Comparison of ENCODE assay signal across 8 cellular contexts in the genomic region with DNA sequence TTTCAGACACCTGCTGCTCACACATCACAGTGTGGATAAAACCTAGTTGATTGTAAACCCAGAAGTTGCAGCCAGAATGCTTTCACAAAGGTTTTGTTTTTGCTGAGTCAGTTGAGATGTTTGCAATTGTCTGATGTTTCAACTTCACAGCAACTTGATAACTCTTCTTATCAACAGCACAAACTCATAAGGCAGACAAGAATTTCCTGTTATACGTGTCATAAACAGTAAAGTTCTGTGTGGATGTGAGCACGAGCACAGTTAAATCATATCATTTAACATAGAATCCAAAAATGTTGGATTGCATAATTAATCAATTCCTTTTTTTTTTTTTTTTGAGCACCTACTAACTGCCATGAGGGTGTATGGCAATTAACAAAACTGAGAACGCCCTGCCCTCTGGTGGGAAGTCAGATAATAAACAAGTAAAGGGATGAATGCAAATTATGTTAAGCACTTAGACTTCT.
DNase-seq lines count a peak whose midpoint lies in the region; ATAC-seq, FAIRE-seq and TF ChIP-seq lines count a peak whose summit lies in the region.

No MANE protein-coding gene starts in this region.

- no peaks in the 10 kb centered on the region for H3K9me2 ChIP-seq in OCI-LY1 (ENCODE audit: low read depth, low read length)

- H3K9me3 Mint-ChIP-seq in activated CD8-positive, alpha-beta T cell treated with anti-CD3 and anti-CD28 coated beads for 36 hours = no peaks in the 10 kb centered on the region
- peaks cover 2% of the 10 kb centered on the region for H3K9me3 Mint-ChIP-seq in activated CD8-positive, alpha-beta T cell treated with anti-CD3 and anti-CD28 coated beads, Interleukin-2, amount 10 ng/mL, durations not matched to agents 7 days and 5 days (ENCODE audit: insufficient read depth)

- H3K4me2 ChIP-seq in OCI-LY1 (ENCODE audit: low read length) (no peak overlapping the region), endothelial cell of umbilical vein (ENCODE audit: insufficient read depth, low read length) (peak overlapping the region; percentile 35)

- in situ Hi-C loops in G401 (cut with HindIII; ENCODE audit: low sequenced_read_pairs) = no loop called here

- H2AFZ ChIP-seq in OCI-LY1 (ENCODE audit: low read length) (no peak overlapping the region), endothelial cell of umbilical vein (ENCODE audit: low read depth, low read length) (peak overlapping the region; percentile 49)

- H3K9ac ChIP-seq in OCI-LY1 (ENCODE audit: low read length) (no peak overlapping the region), endothelial cell of umbilical vein (replicated peaks; ENCODE audit: extremely low read depth, insufficient read depth, low read length) (peak overlapping the region; percentile 17)

- H4K20me1 ChIP-seq in OCI-LY1 (ENCODE audit: insufficient read depth, low read length) (no peaks in the 10 kb centered on the region), endothelial cell of umbilical vein (replicated peaks; ENCODE audit: control insufficient read depth, extremely low read depth, insufficient read depth, low read length) (no peaks in the 10 kb centered on the region)

- H3K27me3 Mint-ChIP-seq in activated CD8-positive, alpha-beta T cell treated with anti-CD3 and anti-CD28 coated beads for 36 hours = no peaks in the 10 kb centered on the region
- H3K27me3 Mint-ChIP-seq in activated CD8-positive, alpha-beta T cell treated with anti-CD3 and anti-CD28 coated beads, Interleukin-2, amount 10 ng/mL, durations not matched to agents 7 days and 5 days (ENCODE audit: low read depth) = no peaks in the 10 kb centered on the region

- no peaks in the 10 kb centered on the region for H3K79me2 ChIP-seq in OCI-LY1 (ENCODE audit: insufficient read depth, low read length)
- no peaks in the 10 kb centered on the region for H3K79me2 ChIP-seq in endothelial cell of umbilical vein (ENCODE audit: control insufficient read depth, insufficient read depth, low read length)

- H3K4me1 ChIP-seq in OCI-LY1 (ENCODE audit: insufficient read depth, low read length, severe bottlenecking) (no peaks in the 10 kb centered on the region), endothelial cell of umbilical vein (ENCODE audit: control insufficient read depth, extremely low read depth, insufficient read depth, low read length) (peaks cover 30% of the 10 kb centered on the region), vagina (no peaks in the 10 kb centered on the region)

- H3K9me3 ChIP-seq in OCI-LY1 (ENCODE audit: low read length) (no peaks in the 10 kb centered on the region), endothelial cell of umbilical vein (replicated peaks; ENCODE audit: control insufficient read depth, insufficient read depth, low read length) (no peaks in the 10 kb centered on the region), vagina (no peaks in the 10 kb centered on the region)

- dilution Hi-C loops in endothelial cell of umbilical vein (cut with MboI; ENCODE audit: extremely low pct_ligation_motif_present, low sequenced_read_pairs) = no loop called here

- no TSS peak for BruUV-seq in endothelial cell of umbilical vein (replicated peaks; lab: Mats Ljungman, UMichigan)

- no peaks in the 10 kb centered on the region for H3K4me1 Mint-ChIP-seq in activated CD8-positive, alpha-beta T cell treated with anti-CD3 and anti-CD28 coated beads for 36 hours (ENCODE audit: low read depth)
- H3K4me1 Mint-ChIP-seq in activated CD8-positive, alpha-beta T cell treated with anti-CD3 and anti-CD28 coated beads, Interleukin-2, amount 10 ng/mL, durations not matched to agents 7 days and 5 days (ENCODE audit: low read depth) = no peaks in the 10 kb centered on the region

- intact Hi-C loops in activated CD8-positive, alpha-beta T cell treated with anti-CD3 and anti-CD28 coated beads for 36 hours (cut with micrococcal nuclease) = no loop called here
- intact Hi-C loops in endothelial cell of umbilical vein (cut with micrococcal nuclease) = loop anchor here (1.0 to 10.0 kb wide), 7 partner anchors 515 to 1370 kb away; a partner anchor contains a TSS
- intact Hi-C loops in vagina (cut with DNase I) = no loop called here

- no peak overlapping the region for H3K4me3 ChIP-seq in OCI-LY1 (ENCODE audit: low read depth, low read length, poor library complexity, severe bottlenecking)
- H3K4me3 ChIP-seq in endothelial cell of umbilical vein (replicated peaks in 1 of 3; ENCODE audit: insufficient read depth in 1 of 3, low read depth in 1 of 3, low read length in 3 of 3) = no peak overlapping the region
- no peak overlapping the region for H3K4me3 ChIP-seq in vagina

- H3K4me3 Mint-ChIP-seq in activated CD8-positive, alpha-beta T cell treated with anti-CD3 and anti-CD28 coated beads for 36 hours = no peak overlapping the region
- no peak overlapping the region for H3K4me3 Mint-ChIP-seq in activated CD8-positive, alpha-beta T cell treated with anti-CD3 and anti-CD28 coated beads, Interleukin-2, amount 10 ng/mL, durations not matched to agents 7 days and 5 days

- POLR2A ChIA-PET in activated CD8-positive, alpha-beta T cell treated with anti-CD3 and anti-CD28 coated beads for 36 hours (lab: Charles Lee) = no interaction called here
- POLR2A ChIA-PET in activated CD8-positive, alpha-beta T cell treated with anti-CD3 and anti-CD28 coated beads, Interleukin-2, amount 10 ng/mL, durations not matched to agents 7 days and 5 days (lab: Charles Lee) = no interaction called here
- POLR2A ChIA-PET in endothelial cell of umbilical vein (lab: Charles Lee) = no interaction called here

- CTCF ChIA-PET in activated CD8-positive, alpha-beta T cell treated with anti-CD3 and anti-CD28 coated beads for 36 hours (lab: Charles Lee) = no interaction called here
- CTCF ChIA-PET in activated CD8-positive, alpha-beta T cell treated with anti-CD3 and anti-CD28 coated beads, Interleukin-2, amount 10 ng/mL, durations not matched to agents 7 days and 5 days (lab: Charles Lee) = interaction anchor here (1.0 kb wide), 2 partner anchors 1183 to 1186 kb away, joined by 3 to 5 read pairs; no protein-coding TSS in a partner anchor
- CTCF ChIA-PET in endothelial cell of umbilical vein (lab: Charles Lee) = interaction anchor here (0.7 to 2.7 kb wide), 13 partner anchors 10 to 1635 kb away, joined by 3 to 16 read pairs (median 6); no protein-coding TSS in a partner anchor

- H3K27me3 ChIP-seq in OCI-LY1 (ENCODE audit: insufficient read depth, low read length) (no peaks in the 10 kb centered on the region), endothelial cell of umbilical vein (ENCODE audit: control insufficient read depth in 2 of 2, insufficient read depth in 2 of 2, low read length in 2 of 2) (no peaks in the 10 kb centered on the region), vagina (no peaks in the 10 kb centered on the region)

- ATAC-seq in activated CD8-positive, alpha-beta T cell treated with anti-CD3 and anti-CD28 coated beads for 36 hours = no peak
- ATAC-seq in activated CD8-positive, alpha-beta T cell treated with anti-CD3 and anti-CD28 coated beads, Interleukin-2, amount 10 ng/mL, durations not matched to agents 7 days and 5 days = no peak
- no peak for ATAC-seq in HG02852 (IDR thresholded peaks at IDR 0.05; ENCODE audit: unreplicated experiment)

- no peak for TF ChIP-seq POLR2A in endothelial cell of umbilical vein (IDR thresholded peaks at IDR 0.05; ENCODE audit: low read depth, low read length)
- no peak for TF ChIP-seq POLR2A in vagina (IDR thresholded peaks at IDR 0.05)

- no peaks in the 10 kb centered on the region for H3K36me3 ChIP-seq in OCI-LY1 (ENCODE audit: insufficient read depth, low read length)
- H3K36me3 ChIP-seq in endothelial cell of umbilical vein (ENCODE audit: control insufficient read depth in 2 of 2, extremely low read depth in 1 of 2, insufficient read depth in 2 of 2, low read length in 2 of 2) = no peaks in the 10 kb centered on the region
- no peaks in the 10 kb centered on the region for H3K36me3 ChIP-seq in vagina

- H3K9me1 ChIP-seq in endothelial cell of umbilical vein (replicated peaks; ENCODE audit: control insufficient read depth, extremely low read depth, insufficient read depth, low read length) = no peaks in the 10 kb centered on the region

- peak; percentile 18 for FAIRE-seq in endothelial cell of umbilical vein (lab: Jason Lieb, UNC)

- H3K27ac Mint-ChIP-seq in activated CD8-positive, alpha-beta T cell treated with anti-CD3 and anti-CD28 coated beads for 36 hours = no peak overlapping the region
- no peak overlapping the region for H3K27ac Mint-ChIP-seq in activated CD8-positive, alpha-beta T cell treated with anti-CD3 and anti-CD28 coated beads, Interleukin-2, amount 10 ng/mL, durations not matched to agents 7 days and 5 days

- TF ChIP-seq CTCF in activated CD8-positive, alpha-beta T cell treated with anti-CD3 and anti-CD28 coated beads for 36 hours (IDR thresholded peaks at IDR 0.05) = no peak
- peak; percentile 39; the same call in 1 of the 2 replicates for TF ChIP-seq CTCF in OCI-LY1 (IDR thresholded peaks at IDR 0.05; ENCODE audit: low read length)
- peak; percentile 13 to 21 for TF ChIP-seq CTCF in endothelial cell of umbilical vein (IDR thresholded peaks at IDR 0.05; ENCODE audit: extremely low read depth in 1 of 2, insufficient read depth in 1 of 2, low read depth in 1 of 2, low read length in 2 of 2)
- TF ChIP-seq CTCF in vagina (IDR thresholded peaks at IDR 0.05) = no peak

- H3F3A ChIP-seq in OCI-LY1 (ENCODE audit: insufficient read depth, low read length) = no peaks in the 10 kb centered on the region

- H3K27ac ChIP-seq in OCI-LY1 (ENCODE audit: low read depth, low read length, poor library complexity, severe bottlenecking) (no peak overlapping the region), endothelial cell of umbilical vein (ENCODE audit: insufficient read depth, low read depth, low read length) (peak overlapping the region; percentile 62), vagina (no peak overlapping the region)

- H3K36me3 Mint-ChIP-seq in activated CD8-positive, alpha-beta T cell treated with anti-CD3 and anti-CD28 coated beads for 36 hours (ENCODE audit: low read depth) = no peaks in the 10 kb centered on the region
- H3K36me3 Mint-ChIP-seq in activated CD8-positive, alpha-beta T cell treated with anti-CD3 and anti-CD28 coated beads, Interleukin-2, amount 10 ng/mL, durations not matched to agents 7 days and 5 days (ENCODE audit: low read depth) = no peaks in the 10 kb centered on the region

- peak; percentile 8 for DNase-seq in activated CD8-positive, alpha-beta T cell treated with anti-CD3 and anti-CD28 coated beads for 36 hours
- no peak for DNase-seq in activated CD8-positive, alpha-beta T cell treated with anti-CD3 and anti-CD28 coated beads, Interleukin-2, amount 10 ng/mL, durations not matched to agents 7 days and 5 days
- DNase-seq in endothelial cell of umbilical vein (ENCODE audit: low read depth, low spot score) = peak; percentile 77
- DNase-seq in retina = peak; percentile 10
- no peak for DNase-seq in G401 (ENCODE audit: low spot score)
- no peak for DNase-seq in vagina (ENCODE audit: extremely low spot score in 2 of 2)

TF ChIP-seq in endothelial cell of umbilical vein, 7 proteins besides CTCF, POLR2A, EP300 and RAD21:
- TF ChIP-seq GATA2 (IDR thresholded peaks at IDR 0.05; ENCODE audit: insufficient read depth, insufficient read length, low read depth, low read length) (peak; percentile 42), JUN (IDR thresholded peaks at IDR 0.05; ENCODE audit: borderline replicate concordance, insufficient read depth, insufficient read length, low read depth) (no peak)

Comparison
In these comparisons a context has a peak if more than half of its experiments do, and no peak if none do; other contexts are left out.
1. DNase-seq: peak in activated CD8-positive, alpha-beta T cell treated with anti-CD3 and anti-CD28 coated beads for 36 hours (single experiment), endothelial cell of umbilical vein (single experiment) and retina (single experiment); none in activated CD8-positive, alpha-beta T cell treated with anti-CD3 and anti-CD28 coated beads, Interleukin-2, amount 10 ng/mL, durations not matched to agents 7 days and 5 days (single experiment), G401 (single experiment) and vagina (0 of 2).
2. CTCF ChIP-seq: peak in OCI-LY1 (single experiment) and endothelial cell of umbilical vein (2 of 2); none in activated CD8-positive, alpha-beta T cell treated with anti-CD3 and anti-CD28 coated beads for 36 hours (single experiment) and vagina (0 of 3).